ENCODE assay signal across 8 cellular contexts in genomic region chr5:33180900-33181299, GRCh38.
DNase-seq lines count a peak whose midpoint lies in the region; TF ChIP-seq lines count a peak whose summit lies in the region.

No MANE protein-coding gene starts in this region.

- no peak overlapping the region for H3K4me3 ChIP-seq in LNCaP clone FGC (ENCODE audit: low read depth, low read length)

- intact Hi-C loops in posterior vena cava (cut with DNase I) = no loop called here

- TF ChIP-seq CTCF in LNCaP clone FGC (IDR thresholded peaks at IDR 0.05; ENCODE audit: control insufficient read depth, extremely low read depth, insufficient read depth) (peak; percentile 60), GM13976 (IDR thresholded peaks at IDR 0.05; ENCODE audit: borderline replicate concordance, control extremely low read depth, extremely low read depth, insufficient read depth, missing control alignments) (no peak)

- in situ Hi-C loops in GM13976 (cut with MboI; ENCODE audit: low sequenced_read_pairs, unreplicated experiment) = no loop called here

- DNase-seq in COLO829 (ENCODE audit: low spot score) = peak; percentile 3
- DNase-seq in LNCaP clone FGC (ENCODE audit: low read depth) = peak; percentile 7
- peak; percentile 60 for DNase-seq in amniotic epithelial cell (ENCODE audit: low read depth)
- DNase-seq in kidney glomerular epithelial cell (lab: John Stamatoyannopoulos, UW) = peak; percentile 37
- DNase-seq in GM13976 (ENCODE audit: low spot score) = no peak
- no peak for DNase-seq in posterior vena cava (ENCODE audit: low spot score)
- no peak for DNase-seq in cortex of kidney (lab: John Stamatoyannopoulos, UW)
- no peak for DNase-seq in NCI-H1417 treated with DMSO at 0.1 percent for 48 hours (lab: John Stamatoyannopoulos, UW)

Comparison
In these comparisons a context has a peak if more than half of its experiments do, and no peak if none do; other contexts are left out.
1. DNase-seq: peak in COLO829 (single experiment), LNCaP clone FGC (single experiment), amniotic epithelial cell (single experiment) and kidney glomerular epithelial cell (single experiment); none in GM13976 (single experiment), posterior vena cava (single experiment), cortex of kidney (single experiment) and NCI-H1417 treated with DMSO at 0.1 percent for 48 hours (single experiment).